Comparison of ENCODE assay signal across 1 cellular context in the genomic region with DNA sequence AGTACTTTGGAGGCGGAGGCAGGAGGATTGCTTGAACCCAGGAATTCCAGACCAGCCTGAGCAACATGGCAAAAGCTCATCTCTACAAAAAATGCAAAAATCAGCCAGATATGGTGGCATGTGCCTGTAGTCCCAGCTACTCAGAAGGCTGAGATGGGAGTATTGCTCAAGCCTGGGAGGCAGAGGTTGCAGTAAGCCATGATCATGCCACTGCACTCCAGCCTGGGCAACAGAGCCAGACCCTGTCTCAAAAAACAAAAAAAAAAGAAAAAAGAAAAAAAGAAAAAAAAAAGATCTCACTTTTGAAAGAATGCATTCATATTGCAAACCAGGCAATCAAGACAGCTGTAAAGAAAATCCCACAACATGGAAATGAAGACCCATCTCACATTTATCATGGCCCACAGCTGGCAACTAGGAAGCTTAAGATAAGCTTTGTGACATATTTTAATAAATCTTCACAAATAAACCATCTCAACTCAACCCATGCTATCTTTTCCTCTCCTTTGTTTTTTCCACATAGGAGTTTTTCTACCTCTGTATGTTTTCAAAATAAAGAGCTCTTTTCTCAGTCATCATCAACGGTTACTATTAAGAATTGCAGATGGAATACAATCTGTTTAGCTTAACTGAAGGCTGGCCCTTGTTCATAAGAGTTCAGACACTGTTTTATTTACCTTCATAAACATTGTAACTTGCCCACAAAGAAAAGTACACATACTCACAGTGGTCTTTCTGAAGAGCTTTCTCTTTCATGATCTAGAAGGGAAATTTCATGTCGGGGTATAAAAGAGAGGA.
A peak's percentile ranks its signal among the peaks of the same experiment; 100 is the strongest.
TF ChIP-seq lines count a peak whose summit lies in the region.

No MANE protein-coding gene starts in this region.

TF ChIP-seq in HepG2, 621 proteins besides CTCF, POLR2A, EP300 and RAD21 (continued from another document and continues in another):
- TF ChIP-seq PHF21A (CRISPR knock-in tag; IDR thresholded peaks at IDR 0.05) (no peak), ZNF337 (CRISPR knock-in tag; IDR thresholded peaks at IDR 0.05; ENCODE audit: borderline replicate concordance, low read depth) (no peak), REXO4 (CRISPR knock-in tag; IDR thresholded peaks at IDR 0.05; ENCODE audit: borderline replicate concordance) (no peak), ISL2 (CRISPR knock-in tag; IDR thresholded peaks at IDR 0.05) (peak; percentile 99), GATAD2A (CRISPR knock-in tag; IDR thresholded peaks at IDR 0.05) (peak; percentile 86), ZNF7 (CRISPR knock-in tag; IDR thresholded peaks at IDR 0.05) (no peak), KDM6A (CRISPR knock-in tag; IDR thresholded peaks at IDR 0.05; ENCODE audit: low read depth) (0 out of 2 replicates have a peak, but pooled peaks have one; percentile 18), FOXJ3 (CRISPR knock-in tag; IDR thresholded peaks at IDR 0.05; ENCODE audit: borderline replicate concordance) (peak; percentile 93; the same call in 1 of the 2 replicates), ZNF589 (CRISPR knock-in tag; conservative IDR thresholded peaks at IDR 0.05) (no peak), ZNF264 (CRISPR knock-in tag; IDR thresholded peaks at IDR 0.05) (no peak), TCF12 (IDR thresholded peaks at IDR 0.05) (no peak), TCF12 (CRISPR knock-in tag; IDR thresholded peaks at IDR 0.05) (0 out of 2 replicates have a peak, but pooled peaks have one; percentile 34), ASH2L (IDR thresholded peaks at IDR 0.05; ENCODE audit: insufficient read length, low read depth, low read length) (peak; percentile 54), SIN3B (IDR thresholded peaks at IDR 0.05; ENCODE audit: low read length) (no peak), ATF1 (CRISPR knock-in tag; IDR thresholded peaks at IDR 0.05) (peak; percentile 40; the same call in 1 of the 2 replicates), MAFK (conservative IDR thresholded peaks at IDR 0.05 in 1 of 2, IDR thresholded peaks at IDR 0.05 in 1 of 2; ENCODE audit: low read length in 2 of 2) (no peak), AHDC1 (CRISPR knock-in tag; IDR thresholded peaks at IDR 0.05; ENCODE audit: borderline replicate concordance) (peak; percentile 93; the same call in 1 of the 2 replicates), NFATC3 (CRISPR knock-in tag; IDR thresholded peaks at IDR 0.05) (no peak), SOX13 (IDR thresholded peaks at IDR 0.05) (no peak), SOX13 (CRISPR knock-in tag; conservative IDR thresholded peaks at IDR 0.05 in 1 of 2, IDR thresholded peaks at IDR 0.05 in 1 of 2) (peak in 1 of 2 experiments; percentile 92; a peak in 2 of 4 replicates), PCBP2 (optimal IDR thresholded peaks at IDR 0.05; ENCODE audit: low read depth, low read length, poor library complexity, severe bottlenecking) (no peak), HMG20A (CRISPR knock-in tag; IDR thresholded peaks at IDR 0.05; ENCODE audit: borderline replicate concordance) (peak; percentile 94), MED1 (CRISPR knock-in tag; IDR thresholded peaks at IDR 0.05) (peak; percentile 78), FOXO1 (CRISPR knock-in tag; IDR thresholded peaks at IDR 0.05) (peak; percentile 31; the same call in 1 of the 2 replicates), ZNF234 (CRISPR knock-in tag; conservative IDR thresholded peaks at IDR 0.05) (no peak), THAP11 (CRISPR knock-in tag; IDR thresholded peaks at IDR 0.05) (peak; percentile 23; the same call in 1 of the 2 replicates), KLF13 (CRISPR knock-in tag; IDR thresholded peaks at IDR 0.05) (no peak), PLRG1 (conservative IDR thresholded peaks at IDR 0.05) (no peak), ZNF17 (CRISPR knock-in tag; IDR thresholded peaks at IDR 0.05) (no peak), TCF7L2 (IDR thresholded peaks at IDR 0.05; ENCODE audit: low read depth, low read length) (peak; percentile 87; the same call in 1 of the 2 replicates), ELF3 (CRISPR knock-in tag; IDR thresholded peaks at IDR 0.05) (peak; percentile 73), NR0B2 (CRISPR knock-in tag; IDR thresholded peaks at IDR 0.05) (no peak), RBAK (CRISPR knock-in tag; IDR thresholded peaks at IDR 0.05) (no peak), TCF7 (IDR thresholded peaks at IDR 0.05; ENCODE audit: low read depth) (peak; percentile 97), ZMAT5 (CRISPR knock-in tag; IDR thresholded peaks at IDR 0.05; ENCODE audit: borderline replicate concordance, low read depth) (no peak), HDAC2 (CRISPR knock-in tag; IDR thresholded peaks at IDR 0.05) (peak; percentile 81), ARID3A (IDR thresholded peaks at IDR 0.05; ENCODE audit: low read depth, low read length) (peak; percentile 69), ZNF570 (CRISPR knock-in tag; IDR thresholded peaks at IDR 0.05; ENCODE audit: borderline replicate concordance) (no peak)
- TF ChIP-seq, protein P1, sequence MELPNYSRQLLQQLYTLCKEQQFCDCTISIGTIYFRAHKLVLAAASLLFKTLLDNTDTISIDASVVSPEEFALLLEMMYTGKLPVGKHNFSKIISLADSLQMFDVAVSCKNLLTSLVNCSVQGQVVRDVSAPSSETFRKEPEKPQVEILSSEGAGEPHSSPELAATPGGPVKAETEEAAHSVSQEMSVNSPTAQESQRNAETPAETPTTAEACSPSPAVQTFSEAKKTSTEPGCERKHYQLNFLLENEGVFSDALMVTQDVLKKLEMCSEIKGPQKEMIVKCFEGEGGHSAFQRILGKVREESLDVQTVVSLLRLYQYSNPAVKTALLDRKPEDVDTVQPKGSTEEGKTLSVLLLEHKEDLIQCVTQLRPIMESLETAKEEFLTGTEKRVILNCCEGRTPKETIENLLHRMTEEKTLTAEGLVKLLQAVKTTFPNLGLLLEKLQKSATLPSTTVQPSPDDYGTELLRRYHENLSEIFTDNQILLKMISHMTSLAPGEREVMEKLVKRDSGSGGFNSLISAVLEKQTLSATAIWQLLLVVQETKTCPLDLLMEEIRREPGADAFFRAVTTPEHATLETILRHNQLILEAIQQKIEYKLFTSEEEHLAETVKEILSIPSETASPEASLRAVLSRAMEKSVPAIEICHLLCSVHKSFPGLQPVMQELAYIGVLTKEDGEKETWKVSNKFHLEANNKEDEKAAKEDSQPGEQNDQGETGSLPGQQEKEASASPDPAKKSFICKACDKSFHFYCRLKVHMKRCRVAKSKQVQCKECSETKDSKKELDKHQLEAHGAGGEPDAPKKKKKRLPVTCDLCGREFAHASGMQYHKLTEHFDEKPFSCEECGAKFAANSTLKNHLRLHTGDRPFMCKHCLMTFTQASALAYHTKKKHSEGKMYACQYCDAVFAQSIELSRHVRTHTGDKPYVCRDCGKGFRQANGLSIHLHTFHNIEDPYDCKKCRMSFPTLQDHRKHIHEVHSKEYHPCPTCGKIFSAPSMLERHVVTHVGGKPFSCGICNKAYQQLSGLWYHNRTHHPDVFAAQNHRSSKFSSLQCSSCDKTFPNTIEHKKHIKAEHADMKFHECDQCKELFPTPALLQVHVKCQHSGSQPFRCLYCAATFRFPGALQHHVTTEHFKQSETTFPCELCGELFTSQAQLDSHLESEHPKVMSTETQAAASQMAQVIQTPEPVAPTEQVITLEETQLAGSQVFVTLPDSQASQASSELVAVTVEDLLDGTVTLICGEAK (IDR thresholded peaks at IDR 0.05), result no peak
- TF ChIP-seq, protein P1 (CRISPR knock-in tag; IDR thresholded peaks at IDR 0.05), result no peak
- TF ChIP-seq, protein P2, sequence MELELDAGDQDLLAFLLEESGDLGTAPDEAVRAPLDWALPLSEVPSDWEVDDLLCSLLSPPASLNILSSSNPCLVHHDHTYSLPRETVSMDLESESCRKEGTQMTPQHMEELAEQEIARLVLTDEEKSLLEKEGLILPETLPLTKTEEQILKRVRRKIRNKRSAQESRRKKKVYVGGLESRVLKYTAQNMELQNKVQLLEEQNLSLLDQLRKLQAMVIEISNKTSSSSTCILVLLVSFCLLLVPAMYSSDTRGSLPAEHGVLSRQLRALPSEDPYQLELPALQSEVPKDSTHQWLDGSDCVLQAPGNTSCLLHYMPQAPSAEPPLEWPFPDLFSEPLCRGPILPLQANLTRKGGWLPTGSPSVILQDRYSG (CRISPR knock-in tag; IDR thresholded peaks at IDR 0.05), result no peak
